In the genomic region with DNA sequence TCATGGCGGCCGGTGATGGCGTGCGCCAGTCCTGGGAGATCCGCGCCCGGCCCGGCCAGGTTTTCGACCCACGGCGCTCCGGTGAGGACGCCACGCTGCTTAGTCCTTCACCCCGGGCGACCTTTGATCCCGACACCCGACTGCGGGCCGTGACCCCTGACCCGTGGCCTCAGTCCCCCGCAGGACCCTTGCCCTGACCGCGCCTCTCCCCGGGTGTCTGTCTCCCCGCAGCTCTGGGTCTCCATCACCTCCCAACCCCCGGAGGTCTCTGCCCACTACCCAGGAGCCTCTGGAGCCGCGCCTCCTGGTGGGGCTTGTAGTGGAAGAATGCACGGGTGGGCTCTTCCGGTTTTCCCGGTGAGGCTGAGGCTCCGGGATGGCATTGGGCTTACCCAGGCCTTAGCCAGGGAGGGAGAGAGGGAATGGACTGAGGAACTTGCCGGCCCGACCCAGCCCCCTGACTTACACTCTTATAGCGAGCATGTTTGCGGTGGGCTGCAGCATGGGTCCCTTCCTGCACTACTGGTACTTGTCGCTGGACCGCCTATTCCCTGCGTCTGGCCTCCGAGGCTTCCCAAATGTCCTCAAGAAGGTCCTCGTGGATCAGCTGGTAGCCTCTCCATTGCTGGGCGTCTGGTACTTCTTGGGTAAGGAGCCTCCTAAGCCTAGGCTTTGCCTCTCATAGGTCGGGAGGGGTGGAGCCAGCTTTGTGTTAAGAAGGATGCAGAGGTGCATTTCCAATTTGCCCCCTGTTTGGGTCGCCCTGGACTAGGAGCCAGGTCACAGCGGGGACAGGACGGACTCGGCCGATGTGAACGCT, we compare ENCODE assay signal across 1 cellular context.
TF ChIP-seq lines count a peak whose summit lies in the region.

No MANE protein-coding gene starts in this region.

TF ChIP-seq in HepG2, 621 proteins besides CTCF, POLR2A, EP300 and RAD21 (continued from another document):
- TF ChIP-seq SIX4 (CRISPR knock-in tag; IDR thresholded peaks at IDR 0.05) (no peak), ZNF850 (CRISPR knock-in tag; conservative IDR thresholded peaks at IDR 0.05) (no peak), ZNF143 (CRISPR knock-in tag; IDR thresholded peaks at IDR 0.05) (peak; percentile 32; the same call in 1 of the 2 replicates), ZNF235 (CRISPR knock-in tag; IDR thresholded peaks at IDR 0.05; ENCODE audit: borderline replicate concordance) (no peak), TCF7 (IDR thresholded peaks at IDR 0.05; ENCODE audit: low read depth) (no peak), SRSF4 (IDR thresholded peaks at IDR 0.05; ENCODE audit: low read depth, low read length, poor library complexity, severe bottlenecking) (no peak), NKX3-1 (CRISPR knock-in tag; IDR thresholded peaks at IDR 0.05) (no peak), HDAC1 (CRISPR knock-in tag; IDR thresholded peaks at IDR 0.05) (peak; percentile 45), ZNF430 (CRISPR knock-in tag; IDR thresholded peaks at IDR 0.05) (no peak), ZNF766 (CRISPR knock-in tag; IDR thresholded peaks at IDR 0.05; ENCODE audit: borderline replicate concordance) (no peak), RXRA (CRISPR knock-in tag; IDR thresholded peaks at IDR 0.05) (peak; percentile 56; the same call in 1 of the 2 replicates), BRCA1 (CRISPR knock-in tag; IDR thresholded peaks at IDR 0.05) (no peak), GABPB1 (CRISPR knock-in tag; IDR thresholded peaks at IDR 0.05) (peak; percentile 14; the same call in 1 of the 2 replicates), SMYD3 (CRISPR knock-in tag; IDR thresholded peaks at IDR 0.05) (no peak), NR3C1 (CRISPR knock-in tag; IDR thresholded peaks at IDR 0.05) (no peak), KDM2A (CRISPR knock-in tag; IDR thresholded peaks at IDR 0.05; ENCODE audit: borderline replicate concordance, low read depth) (peak; percentile 15; the same call in 1 of the 2 replicates), AGO2 (optimal IDR thresholded peaks at IDR 0.05; ENCODE audit: low read depth, low read length) (peak; percentile 48), CHD2 (IDR thresholded peaks at IDR 0.05; ENCODE audit: low read depth, low read length) (no peak), ZNF383 (CRISPR knock-in tag; IDR thresholded peaks at IDR 0.05; ENCODE audit: borderline replicate concordance) (no peak), ZNF121 (CRISPR knock-in tag; IDR thresholded peaks at IDR 0.05) (no peak), ZNF777 (CRISPR knock-in tag; IDR thresholded peaks at IDR 0.05) (no peak; the same call in 1 of the 2 replicates), NCOA2 (CRISPR knock-in tag; IDR thresholded peaks at IDR 0.05) (no peak), ZNF335 (CRISPR knock-in tag; IDR thresholded peaks at IDR 0.05) (no peak), NFRKB (IDR thresholded peaks at IDR 0.05) (no peak), ZNF350 (CRISPR knock-in tag; IDR thresholded peaks at IDR 0.05; ENCODE audit: borderline replicate concordance, low read depth) (no peak), JUNB (CRISPR knock-in tag; IDR thresholded peaks at IDR 0.05; ENCODE audit: borderline replicate concordance) (no peak), ZFP36L1 (CRISPR knock-in tag; IDR thresholded peaks at IDR 0.05) (no peak), ZNF207 (IDR thresholded peaks at IDR 0.05; ENCODE audit: borderline replicate concordance) (no peak), HES4 (CRISPR knock-in tag; IDR thresholded peaks at IDR 0.05; ENCODE audit: borderline replicate concordance) (0 out of 2 replicates have a peak, but pooled peaks have one; percentile 43), IKZF4 (CRISPR knock-in tag; IDR thresholded peaks at IDR 0.05; ENCODE audit: borderline replicate concordance, low read depth, not compliant biosample characterization) (no peak)
- TF ChIP-seq, protein P1, sequence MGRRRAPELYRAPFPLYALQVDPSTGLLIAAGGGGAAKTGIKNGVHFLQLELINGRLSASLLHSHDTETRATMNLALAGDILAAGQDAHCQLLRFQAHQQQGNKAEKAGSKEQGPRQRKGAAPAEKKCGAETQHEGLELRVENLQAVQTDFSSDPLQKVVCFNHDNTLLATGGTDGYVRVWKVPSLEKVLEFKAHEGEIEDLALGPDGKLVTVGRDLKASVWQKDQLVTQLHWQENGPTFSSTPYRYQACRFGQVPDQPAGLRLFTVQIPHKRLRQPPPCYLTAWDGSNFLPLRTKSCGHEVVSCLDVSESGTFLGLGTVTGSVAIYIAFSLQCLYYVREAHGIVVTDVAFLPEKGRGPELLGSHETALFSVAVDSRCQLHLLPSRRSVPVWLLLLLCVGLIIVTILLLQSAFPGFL (CRISPR knock-in tag; IDR thresholded peaks at IDR 0.05) = no peak
- TF ChIP-seq, protein P2, sequence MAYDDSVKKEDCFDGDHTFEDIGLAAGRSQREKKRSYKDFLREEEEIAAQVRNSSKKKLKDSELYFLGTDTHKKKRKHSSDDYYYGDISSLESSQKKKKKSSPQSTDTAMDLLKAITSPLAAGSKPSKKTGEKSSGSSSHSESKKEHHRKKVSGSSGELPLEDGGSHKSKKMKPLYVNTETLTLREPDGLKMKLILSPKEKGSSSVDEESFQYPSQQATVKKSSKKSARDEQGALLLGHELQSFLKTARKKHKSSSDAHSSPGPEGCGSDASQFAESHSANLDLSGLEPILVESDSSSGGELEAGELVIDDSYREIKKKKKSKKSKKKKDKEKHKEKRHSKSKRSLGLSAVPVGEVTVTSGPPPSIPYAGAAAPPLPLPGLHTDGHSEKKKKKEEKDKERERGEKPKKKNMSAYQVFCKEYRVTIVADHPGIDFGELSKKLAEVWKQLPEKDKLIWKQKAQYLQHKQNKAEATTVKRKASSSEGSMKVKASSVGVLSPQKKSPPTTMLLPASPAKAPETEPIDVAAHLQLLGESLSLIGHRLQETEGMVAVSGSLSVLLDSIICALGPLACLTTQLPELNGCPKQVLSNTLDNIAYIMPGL (CRISPR knock-in tag; IDR thresholded peaks at IDR 0.05; ENCODE audit: borderline replicate concordance in 1 of 2, low read depth in 1 of 2) = no peak
- TF ChIP-seq, protein P3, sequence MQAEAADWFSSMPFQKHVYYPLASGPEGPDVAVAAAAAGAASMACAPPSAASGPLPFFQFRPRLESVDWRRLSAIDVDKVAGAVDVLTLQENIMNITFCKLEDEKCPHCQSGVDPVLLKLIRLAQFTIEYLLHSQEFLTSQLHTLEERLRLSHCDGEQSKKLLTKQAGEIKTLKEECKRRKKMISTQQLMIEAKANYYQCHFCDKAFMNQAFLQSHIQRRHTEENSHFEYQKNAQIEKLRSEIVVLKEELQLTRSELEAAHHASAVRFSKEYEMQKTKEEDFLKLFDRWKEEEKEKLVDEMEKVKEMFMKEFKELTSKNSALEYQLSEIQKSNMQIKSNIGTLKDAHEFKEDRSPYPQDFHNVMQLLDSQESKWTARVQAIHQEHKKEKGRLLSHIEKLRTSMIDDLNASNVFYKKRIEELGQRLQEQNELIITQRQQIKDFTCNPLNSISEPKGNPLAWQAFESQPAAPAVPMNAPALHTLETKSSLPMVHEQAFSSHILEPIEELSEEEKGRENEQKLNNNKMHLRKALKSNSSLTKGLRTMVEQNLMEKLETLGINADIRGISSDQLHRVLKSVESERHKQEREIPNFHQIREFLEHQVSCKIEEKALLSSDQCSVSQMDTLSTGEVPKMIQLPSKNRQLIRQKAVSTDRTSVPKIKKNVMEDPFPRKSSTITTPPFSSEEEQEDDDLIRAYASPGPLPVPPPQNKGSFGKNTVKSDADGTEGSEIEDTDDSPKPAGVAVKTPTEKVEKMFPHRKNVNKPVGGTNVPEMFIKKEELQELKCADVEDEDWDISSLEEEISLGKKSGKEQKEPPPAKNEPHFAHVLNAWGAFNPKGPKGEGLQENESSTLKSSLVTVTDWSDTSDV (CRISPR knock-in tag; IDR thresholded peaks at IDR 0.05) = 0 out of 2 replicates have a peak, but pooled peaks have one; percentile 56
- TF ChIP-seq, protein P4, sequence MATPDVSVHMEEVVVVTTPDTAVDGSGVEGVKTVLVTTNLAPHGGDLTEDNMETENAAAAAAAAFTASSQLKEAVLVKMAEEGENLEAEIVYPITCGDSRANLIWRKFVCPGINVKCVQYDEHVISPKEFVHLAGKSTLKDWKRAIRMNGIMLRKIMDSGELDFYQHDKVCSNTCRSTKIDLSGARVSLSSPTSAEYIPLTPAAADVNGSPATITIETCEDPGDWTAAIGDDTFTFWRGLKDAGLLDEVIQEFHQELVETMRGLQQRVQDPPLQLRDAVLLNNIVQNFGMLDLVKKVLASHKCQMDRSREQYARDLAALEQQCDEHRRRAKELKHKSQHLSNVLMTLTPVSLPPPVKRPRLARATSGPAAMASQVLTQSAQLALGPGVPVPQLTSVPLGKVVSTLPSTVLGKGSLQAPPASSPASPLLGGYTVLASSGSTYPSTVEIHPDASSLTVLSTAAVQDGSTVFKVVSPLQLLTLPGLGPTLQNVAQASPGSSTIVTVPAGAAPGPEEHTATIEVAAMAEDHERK (CRISPR knock-in tag; IDR thresholded peaks at IDR 0.05; ENCODE audit: low read depth) = no peak
- TF ChIP-seq, protein P5, sequence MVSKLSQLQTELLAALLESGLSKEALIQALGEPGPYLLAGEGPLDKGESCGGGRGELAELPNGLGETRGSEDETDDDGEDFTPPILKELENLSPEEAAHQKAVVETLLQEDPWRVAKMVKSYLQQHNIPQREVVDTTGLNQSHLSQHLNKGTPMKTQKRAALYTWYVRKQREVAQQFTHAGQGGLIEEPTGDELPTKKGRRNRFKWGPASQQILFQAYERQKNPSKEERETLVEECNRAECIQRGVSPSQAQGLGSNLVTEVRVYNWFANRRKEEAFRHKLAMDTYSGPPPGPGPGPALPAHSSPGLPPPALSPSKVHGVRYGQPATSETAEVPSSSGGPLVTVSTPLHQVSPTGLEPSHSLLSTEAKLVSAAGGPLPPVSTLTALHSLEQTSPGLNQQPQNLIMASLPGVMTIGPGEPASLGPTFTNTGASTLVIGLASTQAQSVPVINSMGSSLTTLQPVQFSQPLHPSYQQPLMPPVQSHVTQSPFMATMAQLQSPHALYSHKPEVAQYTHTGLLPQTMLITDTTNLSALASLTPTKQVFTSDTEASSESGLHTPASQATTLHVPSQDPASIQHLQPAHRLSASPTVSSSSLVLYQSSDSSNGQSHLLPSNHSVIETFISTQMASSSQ (IDR thresholded peaks at IDR 0.05; ENCODE audit: low read depth) = no peak
- TF ChIP-seq, protein P5 (CRISPR knock-in tag; IDR thresholded peaks at IDR 0.05; ENCODE audit: borderline replicate concordance) = peak; percentile 35; the same call in 1 of the 2 replicates
- TF ChIP-seq, protein P6, sequence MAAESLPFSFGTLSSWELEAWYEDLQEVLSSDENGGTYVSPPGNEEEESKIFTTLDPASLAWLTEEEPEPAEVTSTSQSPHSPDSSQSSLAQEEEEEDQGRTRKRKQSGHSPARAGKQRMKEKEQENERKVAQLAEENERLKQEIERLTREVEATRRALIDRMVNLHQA (CRISPR knock-in tag; IDR thresholded peaks at IDR 0.05) = no peak
- TF ChIP-seq, protein P7, sequence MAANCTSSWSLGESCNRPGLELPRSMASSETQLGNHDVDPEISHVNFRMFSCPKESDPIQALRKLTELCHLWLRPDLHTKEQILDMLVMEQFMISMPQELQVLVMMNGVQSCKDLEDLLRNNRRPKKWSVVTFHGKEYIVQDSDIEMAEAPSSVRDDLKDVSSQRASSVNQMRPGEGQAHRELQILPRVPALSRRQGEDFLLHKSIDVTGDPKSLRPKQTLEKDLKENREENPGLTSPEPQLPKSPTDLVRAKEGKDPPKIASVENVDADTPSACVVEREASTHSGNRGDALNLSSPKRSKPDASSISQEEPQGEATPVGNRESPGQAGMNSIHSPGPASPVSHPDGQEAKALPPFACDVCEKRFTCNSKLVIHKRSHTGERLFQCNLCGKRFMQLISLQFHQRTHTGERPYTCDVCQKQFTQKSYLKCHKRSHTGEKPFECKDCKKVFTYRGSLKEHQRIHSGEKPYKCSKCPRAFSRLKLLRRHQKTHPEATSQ (CRISPR knock-in tag; IDR thresholded peaks at IDR 0.05; ENCODE audit: borderline replicate concordance) = no peak; the same call in 1 of the 2 replicates
